In the genomic region with DNA sequence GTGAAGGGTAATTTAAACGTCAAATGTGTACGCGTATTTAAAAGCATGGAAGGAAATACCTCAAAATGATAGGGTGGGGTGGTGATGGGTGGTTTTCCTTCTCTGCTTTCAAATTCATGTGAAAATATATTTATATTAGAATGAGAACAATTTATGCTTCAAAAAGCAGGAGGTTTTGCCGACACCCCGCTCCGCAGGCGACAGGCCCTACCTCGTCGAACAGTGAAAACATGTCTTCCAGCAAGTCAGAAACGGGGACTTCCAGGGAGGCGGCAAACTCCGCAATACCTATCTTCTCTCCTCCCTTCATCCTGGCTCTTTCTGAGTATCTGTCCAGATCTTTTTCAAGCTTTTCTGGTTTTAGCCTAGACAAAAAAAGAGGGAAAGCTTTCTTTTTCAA, we compare ENCODE assay signal across 26 cellular contexts. TPM values are rescaled to one million over a fixed set of nuclear protein-coding genes. Genes with fewer than 3 reads are reported as not detected.
"Had no signal": no experiment of that assay in that cellular context is flagged by ENCODE, and none has a peak within 500 bp of the region (broad histone marks: within the 10 kb centered on the region; RNA-seq: fewer than 3 reads in every experiment).

No MANE protein-coding gene starts in this region.

- DNase-seq: activated CD4-positive, alpha-beta memory T cell treated with anti-CD3 and anti-CD28 coated beads for 36 hours; activated CD4-positive, alpha-beta T cell treated with anti-CD3 and anti-CD28 coated beads, Interleukin-2, amount 10 ng/mL, durations not matched to agents 7 days and 5 days; activated CD4-positive, CD25-positive, alpha-beta regulatory T cell; activated CD8-positive, alpha-beta memory T cell treated with anti-CD3 and anti-CD28 coated beads for 24 hours; activated naive CD4-positive, alpha-beta T cell treated with Interleukin-2 at 50 U/mL for 16 hours; activated naive CD8-positive, alpha-beta T cell treated with anti-CD3 and anti-CD28 coated beads for 36 hours; activated T-cell treated with anti-CD3 and anti-CD28 coated beads, Interleukin-2, amount 50 U/mL, for 4 hours; caudate nucleus; Karpas-422; MM.1S; NCI-H1105; NCI-H1436; NCI-H1694 treated with DMSO at 0.1 percent for 48 hours; NCI-H2029 treated with DMSO at 0.1 percent for 48 hours; NCI-H345; NCI-H510A; NCI-H69; NK-92 treated with Interleukin-12 subunit alpha and Interleukin-12 subunit beta, amount 100 ng/mL, for 24 hours; OCI-M1; SHP77 had no signal

- ATAC-seq: activated T-cell treated with anti-CD3 and anti-CD28 coated beads, Interleukin-2, amount 50 U/mL, for 4 hours; K562; T-cell had no signal

- H3K9me3 ChIP-seq: Peyer's patch had no signal

- H3K27ac Mint-ChIP-seq: activated CD4-positive, alpha-beta memory T cell treated with anti-CD3 and anti-CD28 coated beads for 36 hours; activated CD4-positive, alpha-beta T cell treated with anti-CD3 and anti-CD28 coated beads, Interleukin-2, amount 10 ng/mL, durations not matched to agents 7 days and 5 days; activated naive CD8-positive, alpha-beta T cell treated with anti-CD3 and anti-CD28 coated beads for 36 hours; T-cell had no signal

- H3K4me1 ChIP-seq: Peyer's patch had no signal

- H3K9me3 Mint-ChIP-seq: activated CD4-positive, alpha-beta memory T cell treated with anti-CD3 and anti-CD28 coated beads for 36 hours; activated CD4-positive, alpha-beta T cell treated with anti-CD3 and anti-CD28 coated beads, Interleukin-2, amount 10 ng/mL, durations not matched to agents 7 days and 5 days; activated naive CD8-positive, alpha-beta T cell treated with anti-CD3 and anti-CD28 coated beads for 36 hours; activated T-cell treated with anti-CD3 and anti-CD28 coated beads, Interleukin-2, amount 50 U/mL, for 4 hours; T-cell had no signal

- H3K27me3 ChIP-seq: Peyer's patch had no signal

- H3K4me3 Mint-ChIP-seq: activated CD4-positive, alpha-beta memory T cell treated with anti-CD3 and anti-CD28 coated beads for 36 hours; activated CD4-positive, alpha-beta T cell treated with anti-CD3 and anti-CD28 coated beads, Interleukin-2, amount 10 ng/mL, durations not matched to agents 7 days and 5 days; activated naive CD8-positive, alpha-beta T cell treated with anti-CD3 and anti-CD28 coated beads for 36 hours; activated T-cell treated with anti-CD3 and anti-CD28 coated beads, Interleukin-2, amount 50 U/mL, for 4 hours; T-cell had no signal

- H3K4me3 ChIP-seq: K562, Peyer's patch had no signal

- H3K27ac ChIP-seq: Peyer's patch, RWPE1, VCaP had no signal

- H3K4me1 Mint-ChIP-seq: activated CD4-positive, alpha-beta T cell treated with anti-CD3 and anti-CD28 coated beads, Interleukin-2, amount 10 ng/mL, durations not matched to agents 7 days and 5 days; activated naive CD8-positive, alpha-beta T cell treated with anti-CD3 and anti-CD28 coated beads for 36 hours; T-cell had no signal

- H3K36me3 ChIP-seq: Peyer's patch had no signal

- H3K27me3 Mint-ChIP-seq: activated CD4-positive, alpha-beta memory T cell treated with anti-CD3 and anti-CD28 coated beads for 36 hours; activated CD4-positive, alpha-beta T cell treated with anti-CD3 and anti-CD28 coated beads, Interleukin-2, amount 10 ng/mL, durations not matched to agents 7 days and 5 days; activated naive CD8-positive, alpha-beta T cell treated with anti-CD3 and anti-CD28 coated beads for 36 hours; T-cell had no signal

RNA-seq across cellular contexts. Expression of gene SLC6A3, which starts 28.5 kb away (rescaled TPM):
- total RNA-seq: activated CD4-positive, alpha-beta memory T cell treated with anti-CD3 and anti-CD28 coated beads for 36 hours; activated naive CD8-positive, alpha-beta T cell treated with anti-CD3 and anti-CD28 coated beads for 36 hours; activated T-cell treated with anti-CD3 and anti-CD28 coated beads, Interleukin-2, amount 50 U/mL, for 4 hours; K562; SK-MEL-5 had no signal
- polyA plus RNA-seq: K562 had no signal
